22 cellular contexts compared by ENCODE assay signal in the genomic region with DNA sequence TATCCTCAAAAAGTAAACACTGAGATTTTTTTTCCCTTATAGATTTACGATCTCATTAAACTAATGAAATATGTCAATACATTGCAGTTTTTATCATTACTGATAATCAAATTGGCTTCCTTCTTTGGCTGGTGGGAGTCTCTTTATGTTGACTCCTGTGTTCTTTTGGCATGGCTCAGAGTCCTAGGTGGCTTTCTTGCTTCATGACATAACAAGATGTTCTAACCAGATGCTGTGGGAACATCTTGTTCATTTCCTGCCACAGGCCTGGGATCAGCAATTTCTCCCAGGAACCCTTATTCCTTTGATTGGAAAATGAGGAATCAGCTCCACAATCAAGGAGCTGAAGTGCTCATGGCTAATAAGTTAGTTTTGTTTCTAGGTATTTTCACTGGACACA. TPM values are rescaled to one million over a fixed set of nuclear protein-coding genes. Genes with fewer than 3 reads are reported as not detected.
"Had no signal": no experiment of that assay in that cellular context is flagged by ENCODE, and none has a peak within 500 bp of the region (broad histone marks: within the 10 kb centered on the region; RNA-seq: fewer than 3 reads in every experiment).

No MANE protein-coding gene starts in this region.

- H3K27ac ChIP-seq: RWPE1, SJCRH30 had no signal

- H3K4me1 ChIP-seq: SJCRH30 had no signal

- ATAC-seq: Panc1, PC-3, SK-N-SH treated with all-trans-retinoic acid at 6 μM for 48 hours had no signal

- H3K9me3 ChIP-seq: SJCRH30 had no signal

- H3K4me3 ChIP-seq: SJCRH30 had no signal

- H3K36me3 ChIP-seq: SJCRH30 had no signal

- DNase-seq: KBM-7, MM.1S, NCI-H1092 treated with DMSO at 0.1 percent for 48 hours, NCI-H1436, NCI-H187, NCI-H2029, NCI-H2081 treated with DMSO at 0.1 percent for 48 hours, NCI-H2171, NCI-H226, NCI-H446, NCI-H510A, NCI-H524 treated with DMSO at 0.1 percent for 48 hours, NCI-H69, NCI-H774, PC-3, SHP77 treated with DMSO at 0.1 percent for 48 hours, SJCRH30 had no signal

RNA-seq across cellular contexts. Expression of a gene that starts 13.2 kb away (rescaled TPM):
- total RNA-seq: HT-29, M059J, SJCRH30 had no signal

RNA-seq across cellular contexts. Expression of a gene that starts 15.8 kb away (rescaled TPM):
- total RNA-seq: HT-29, PC-3, SJCRH30 had no signal

RNA-seq across cellular contexts. Expression of a gene that starts 30.8 kb away (rescaled TPM):
- total RNA-seq: HT-29, PC-3 had no signal
